ENCODE assay signal across 8 cellular contexts in genomic region chr2:168890006-168890782, GRCh38. TPM values are rescaled to one million over a fixed set of nuclear protein-coding genes. Genes with fewer than 3 reads are reported as not detected.
DNase-seq lines count a peak whose midpoint lies in the region; ATAC-seq and TF ChIP-seq lines count a peak whose summit lies in the region.

A gene with protein sequence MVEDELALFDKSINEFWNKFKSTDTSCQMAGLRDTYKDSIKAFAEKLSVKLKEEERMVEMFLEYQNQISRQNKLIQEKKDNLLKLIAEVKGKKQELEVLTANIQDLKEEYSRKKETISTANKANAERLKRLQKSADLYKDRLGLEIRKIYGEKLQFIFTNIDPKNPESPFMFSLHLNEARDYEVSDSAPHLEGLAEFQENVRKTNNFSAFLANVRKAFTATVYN (minus strand): TSS chr2:168890430. CDS start chr2:168889519, 911 bp downstream.

- H3K4me1 ChIP-seq in GM23338 (ENCODE audit: insufficient read depth), result peaks cover 6% of the 10 kb centered on the region; the same call in 1 of the 2 replicates

- no peak within 1 kb of the TSS for H3K27ac ChIP-seq in GM23338 (ENCODE audit: low read depth)

- H3K4me3 ChIP-seq in GM23338, result peak within 1 kb of the TSS; percentile 70

- peaks cover 26% of the 10 kb centered on the region for H3K36me3 Mint-ChIP-seq in GM23338 (ENCODE audit: low read depth)
- H3K36me3 Mint-ChIP-seq in activated T-helper 1 cell treated with anti-CD3 and anti-CD28 coated beads, Interleukin-12 subunit alpha, Interleukin-12 subunit beta, Interleukin-2, Interleukin-4 antibody, amounts not matched to agents 30 ng/mL and 10 ng/mL and 1 ng/mL, durations not matched to agents 14 hours and 24 hours and 36 hours (ENCODE audit: low read depth), result peaks cover 15% of the 10 kb centered on the region
- no peaks in the 10 kb centered on the region for H3K36me3 Mint-ChIP-seq in natural killer cell

- intact Hi-C loops in activated T-helper 1 cell treated with anti-CD3 and anti-CD28 coated beads, Interleukin-12 subunit alpha, Interleukin-12 subunit beta, Interleukin-2, Interleukin-4 antibody, amounts not matched to agents 30 ng/mL and 10 ng/mL and 1 ng/mL, durations not matched to agents 14 hours and 24 hours and 36 hours (cut with micrococcal nuclease), result loop anchor here (1.0 to 10.0 kb wide), 4 partner anchors 457 to 935 kb away; partner anchors contain the start of genes METTL5 and UBR3
- intact Hi-C loops in natural killer cell (cut with micrococcal nuclease), result no loop called here

- no peaks in the 10 kb centered on the region for H3K36me3 ChIP-seq in GM23338 (ENCODE audit: insufficient read depth)

- peak within 1 kb of the TSS; percentile 97 for H3K4me3 Mint-ChIP-seq in GM23338
- H3K4me3 Mint-ChIP-seq in activated T-helper 1 cell treated with anti-CD3 and anti-CD28 coated beads, Interleukin-12 subunit alpha, Interleukin-12 subunit beta, Interleukin-2, Interleukin-4 antibody, amounts not matched to agents 30 ng/mL and 10 ng/mL and 1 ng/mL, durations not matched to agents 14 hours and 24 hours and 36 hours, result peak within 1 kb of the TSS; percentile 98
- H3K4me3 Mint-ChIP-seq in natural killer cell, result peak within 1 kb of the TSS; percentile 99

- peak within 1 kb of the TSS; percentile 86 for H2AFZ ChIP-seq in GM23338

- no peaks in the 10 kb centered on the region for H4K20me1 ChIP-seq in GM23338 (replicated peaks; ENCODE audit: insufficient read depth)

- H3K4me1 Mint-ChIP-seq in GM23338 (peaks cover 2% of the 10 kb centered on the region; the same call in 1 of the 3 replicates), natural killer cell (peaks cover 12% of the 10 kb centered on the region in 2 donors)
- H3K4me1 Mint-ChIP-seq in activated T-helper 1 cell treated with anti-CD3 and anti-CD28 coated beads, Interleukin-12 subunit alpha, Interleukin-12 subunit beta, Interleukin-2, Interleukin-4 antibody, amounts not matched to agents 30 ng/mL and 10 ng/mL and 1 ng/mL, durations not matched to agents 14 hours and 24 hours and 36 hours (ENCODE audit: low read depth), result peaks cover 32% of the 10 kb centered on the region

- no peaks in the 10 kb centered on the region for H3F3A ChIP-seq in GM23338 (replicated peaks; ENCODE audit: low read depth)

- DNase-seq in EH (ENCODE audit: low read depth) (peak; percentile 93), GM23338 (ENCODE audit: low spot score) (peak; percentile 98), Kasumi-1 (lab: John Stamatoyannopoulos, UW) (peak; percentile 99), RPMI8226 (peak; percentile 94), fibroblast of peridontal ligament (ENCODE audit: extremely low read depth) (peak; percentile 88), natural killer cell (peak; percentile 81)
- peak; percentile 87 for DNase-seq in activated T-helper 1 cell treated with anti-CD3 and anti-CD28 coated beads, Interleukin-12 subunit alpha, Interleukin-12 subunit beta, Interleukin-2, Interleukin-4 antibody, amounts not matched to agents 30 ng/mL and 10 ng/mL and 1 ng/mL, durations not matched to agents 14 hours and 24 hours and 36 hours (ENCODE audit: low spot score)
- DNase-seq in stimulated activated naive CD4-positive, alpha-beta T cell (lab: John Stamatoyannopoulos, UW), result peak; percentile 67 to 84 (median 82)

- peaks cover 2% of the 10 kb centered on the region for H3K27me3 Mint-ChIP-seq in GM23338 (ENCODE audit: insufficient read depth, low read depth, poor library complexity)
- H3K27me3 Mint-ChIP-seq in activated T-helper 1 cell treated with anti-CD3 and anti-CD28 coated beads, Interleukin-12 subunit alpha, Interleukin-12 subunit beta, Interleukin-2, Interleukin-4 antibody, amounts not matched to agents 30 ng/mL and 10 ng/mL and 1 ng/mL, durations not matched to agents 14 hours and 24 hours and 36 hours (ENCODE audit: insufficient read depth), result peaks cover 21% of the 10 kb centered on the region
- peaks cover 9 to 20% of the 10 kb centered on the region in 2 donors for H3K27me3 Mint-ChIP-seq in natural killer cell (ENCODE audit: low read depth in 2 of 2)

- H3K4me2 ChIP-seq in GM23338, result peak within 1 kb of the TSS; percentile 81

- peaks cover 8% of the 10 kb centered on the region for H3K79me2 ChIP-seq in GM23338 (replicated peaks; ENCODE audit: insufficient read depth)

- no peaks in the 10 kb centered on the region for H3K27me3 ChIP-seq in GM23338 (ENCODE audit: insufficient read depth)

- TF ChIP-seq CTCF in GM23338 (conservative IDR thresholded peaks at IDR 0.05; ENCODE audit: low read depth in 2 of 2), result no peak
- TF ChIP-seq CTCF in natural killer cell (IDR thresholded peaks at IDR 0.05), result no peak

- H3K9me2 ChIP-seq in GM23338 (ENCODE audit: insufficient read depth), result no peaks in the 10 kb centered on the region

- H3K9me3 Mint-ChIP-seq in GM23338, result no peaks in the 10 kb centered on the region
- no peaks in the 10 kb centered on the region for H3K9me3 Mint-ChIP-seq in activated T-helper 1 cell treated with anti-CD3 and anti-CD28 coated beads, Interleukin-12 subunit alpha, Interleukin-12 subunit beta, Interleukin-2, Interleukin-4 antibody, amounts not matched to agents 30 ng/mL and 10 ng/mL and 1 ng/mL, durations not matched to agents 14 hours and 24 hours and 36 hours
- no peaks in the 10 kb centered on the region for H3K9me3 Mint-ChIP-seq in natural killer cell

- ATAC-seq in GM23338 (peak; percentile 99), natural killer cell (peak; percentile 95 to 99 (median 98))

- H3K27ac Mint-ChIP-seq in GM23338 (peak within 1 kb of the TSS; percentile 95), natural killer cell (peak within 1 kb of the TSS; percentile 71 to 84)
- H3K27ac Mint-ChIP-seq in activated T-helper 1 cell treated with anti-CD3 and anti-CD28 coated beads, Interleukin-12 subunit alpha, Interleukin-12 subunit beta, Interleukin-2, Interleukin-4 antibody, amounts not matched to agents 30 ng/mL and 10 ng/mL and 1 ng/mL, durations not matched to agents 14 hours and 24 hours and 36 hours, result peak within 1 kb of the TSS; percentile 92

TF ChIP-seq in GM23338, 12 proteins besides CTCF, POLR2A, EP300 and RAD21 (continues in another document):
- TF ChIP-seq ZNF462 (CRISPR knock-in tag; IDR thresholded peaks at IDR 0.05), result no peak
- TF ChIP-seq JUNB (IDR thresholded peaks at IDR 0.05; ENCODE audit: unreplicated experiment), result no peak

RNA-seq across cellular contexts. Expression of the gene that starts here (rescaled TPM):
- 23.4 and 24.7 TPM in 2 replicates for total RNA-seq in GM23338 (2014; rRNA removed; shearing (Covaris generic))
- 61.9 and 72.7 TPM in 2 replicates for polyA plus RNA-seq in GM23338 (2016; fragmentation: Nextera tagmentation; extraction: Ambion mirVana)
- 17.9 and 19.9 TPM in 2 replicates for total RNA-seq in activated T-helper 1 cell treated with anti-CD3 and anti-CD28 coated beads, Interleukin-12 subunit alpha, Interleukin-12 subunit beta, Interleukin-2, Interleukin-4 antibody, amounts not matched to agents 30 ng/mL and 10 ng/mL and 1 ng/mL, durations not matched to agents 14 hours and 24 hours and 36 hours
- 1 to 10 TPM in 1 of 3 donors, under 1 TPM in 1, not detected in 1; 0.45 to 1.0 TPM for total RNA-seq in natural killer cell
